Comparison of ENCODE assay signal across 8 cellular contexts in the genomic region with DNA sequence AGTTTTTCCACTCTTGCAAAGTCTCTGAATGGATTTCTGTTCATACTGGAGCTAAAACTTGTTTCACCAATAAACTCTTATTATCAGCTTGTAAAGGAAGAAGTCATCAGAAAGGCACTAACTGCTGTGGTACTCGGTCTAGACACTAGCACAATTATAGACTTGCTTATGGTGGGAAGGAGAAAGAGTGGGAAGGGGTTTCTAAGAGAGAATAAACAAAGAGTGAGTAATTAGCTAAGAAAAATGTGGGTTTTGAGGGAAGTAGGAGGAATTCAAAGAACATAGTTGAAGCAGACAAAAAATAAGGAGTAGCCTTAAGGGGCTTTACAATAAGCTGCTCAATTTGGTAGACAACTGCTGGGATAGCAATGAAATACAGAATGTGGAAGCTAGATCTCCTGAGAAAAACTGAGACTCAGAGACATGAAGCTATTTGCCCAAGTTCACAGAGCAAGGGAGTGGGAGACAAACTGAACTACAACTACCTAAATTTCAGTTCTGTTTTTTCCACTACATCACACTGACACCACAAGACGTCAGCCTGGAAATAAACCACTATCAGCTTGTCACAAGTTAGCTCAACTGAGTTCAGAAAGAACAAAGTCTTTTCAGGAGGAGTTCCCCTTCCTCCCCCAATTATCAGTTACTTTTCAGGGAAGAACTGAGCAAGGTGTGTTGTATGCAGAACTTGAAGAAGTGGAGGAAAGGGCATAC. TPM values are rescaled to one million over a fixed set of nuclear protein-coding genes. Genes with fewer than 3 reads are reported as not detected.
DNase-seq lines count a peak whose midpoint lies in the region; ATAC-seq and TF ChIP-seq lines count a peak whose summit lies in the region.

No MANE protein-coding gene starts in this region.

- intact Hi-C loops in activated CD8-positive, alpha-beta T cell treated with anti-CD3 and anti-CD28 coated beads for 36 hours (cut with micrococcal nuclease), result no loop called here

- peaks cover 16% of the 10 kb centered on the region for H3K4me1 ChIP-seq in SJCRH30

- H3K36me3 Mint-ChIP-seq in activated CD8-positive, alpha-beta T cell treated with anti-CD3 and anti-CD28 coated beads for 36 hours (ENCODE audit: low read depth), result peaks cover 24% of the 10 kb centered on the region

- H3K27me3 ChIP-seq in SJCRH30 (no peaks in the 10 kb centered on the region), WERI-Rb-1 (ENCODE audit: insufficient read depth, low read depth, severe bottlenecking) (no peaks in the 10 kb centered on the region)

- H3K9me3 ChIP-seq in SJCRH30 (replicated peaks), result no peaks in the 10 kb centered on the region
- H3K9me3 ChIP-seq in WERI-Rb-1 (ENCODE audit: severe bottlenecking), result no peaks in the 10 kb centered on the region

- H3K36me3 ChIP-seq in SJCRH30 (peaks cover 12% of the 10 kb centered on the region), WERI-Rb-1 (peaks cover 12% of the 10 kb centered on the region)

- H3K27me3 Mint-ChIP-seq in activated CD8-positive, alpha-beta T cell treated with anti-CD3 and anti-CD28 coated beads for 36 hours, result no peaks in the 10 kb centered on the region

- ATAC-seq in GM19035 (IDR thresholded peaks at IDR 0.05; ENCODE audit: unreplicated experiment), result peak; percentile 82
- peak; percentile 47 for ATAC-seq in HG03139 (IDR thresholded peaks at IDR 0.05; ENCODE audit: unreplicated experiment)
- ATAC-seq in activated CD8-positive, alpha-beta T cell treated with anti-CD3 and anti-CD28 coated beads for 36 hours, result peak; percentile 77

- peak; percentile 30 for DNase-seq in Ammon's horn (ENCODE audit: low spot score)
- peak; percentile 57 for DNase-seq in activated CD8-positive, alpha-beta T cell treated with anti-CD3 and anti-CD28 coated beads for 36 hours
- peak; percentile 58 for DNase-seq in pons (ENCODE audit: low spot score)
- no peak for DNase-seq in HT-29 (ENCODE audit: low spot score)
- no peak for DNase-seq in SJCRH30
- no peak for DNase-seq in WERI-Rb-1

- H3K27ac Mint-ChIP-seq in activated CD8-positive, alpha-beta T cell treated with anti-CD3 and anti-CD28 coated beads for 36 hours, result peak overlapping the region; percentile 73

- no peak overlapping the region for H3K4me3 Mint-ChIP-seq in activated CD8-positive, alpha-beta T cell treated with anti-CD3 and anti-CD28 coated beads for 36 hours

- H3K27ac ChIP-seq in SJCRH30 (no peak overlapping the region), WERI-Rb-1 (no peak overlapping the region)

- peaks cover 21% of the 10 kb centered on the region for H3K4me1 Mint-ChIP-seq in activated CD8-positive, alpha-beta T cell treated with anti-CD3 and anti-CD28 coated beads for 36 hours (ENCODE audit: low read depth)

- no peak overlapping the region for H3K4me3 ChIP-seq in SJCRH30
- no peak overlapping the region for H3K4me3 ChIP-seq in WERI-Rb-1 (ENCODE audit: low read depth, low read length)

- POLR2A ChIA-PET in activated CD8-positive, alpha-beta T cell treated with anti-CD3 and anti-CD28 coated beads for 36 hours (lab: Charles Lee), result no interaction called here

- H3K9me3 Mint-ChIP-seq in activated CD8-positive, alpha-beta T cell treated with anti-CD3 and anti-CD28 coated beads for 36 hours, result peaks cover 13% of the 10 kb centered on the region

- no peak for TF ChIP-seq CTCF in activated CD8-positive, alpha-beta T cell treated with anti-CD3 and anti-CD28 coated beads for 36 hours (IDR thresholded peaks at IDR 0.05)
- TF ChIP-seq CTCF in WERI-Rb-1 (IDR thresholded peaks at IDR 0.05; ENCODE audit: low read depth, low read length), result no peak

- CTCF ChIA-PET in activated CD8-positive, alpha-beta T cell treated with anti-CD3 and anti-CD28 coated beads for 36 hours (lab: Charles Lee), result interaction anchor here (0.6 to 6.0 kb wide), 6 partner anchors 10 to 430 kb away, joined by 3 to 41 read pairs (median 4); no protein-coding TSS in a partner anchor

RNA-seq across cellular contexts. Expression of gene MAP4K3, which starts 59.7 kb away (rescaled TPM):
- 10 to 100 TPM in 1 of 2 experiments, 1 to 10 TPM in 1; 6.5 to 12.5 TPM for total RNA-seq in activated CD8-positive, alpha-beta T cell treated with anti-CD3 and anti-CD28 coated beads for 36 hours
- 44.8 and 50.5 TPM in 2 replicates for total RNA-seq in HT-29 (2014; rRNA removed; shearing (Covaris generic))
- total RNA-seq in SJCRH30 (2014; rRNA removed; shearing (Covaris generic)), result 44.4 and 66.7 TPM in 2 replicates

Comparison
In these comparisons a context has a peak if more than half of its experiments do, and no peak if none do; other contexts are left out.
1. DNase-seq: peak in Ammon's horn (single experiment), activated CD8-positive, alpha-beta T cell treated with anti-CD3 and anti-CD28 coated beads for 36 hours (single experiment) and pons (single experiment); none in HT-29 (single experiment), SJCRH30 (0 of 2) and WERI-Rb-1 (single experiment).
2. Peak in every context shown above with its lines, with median percentiles within 50 percentile points of each other: ATAC-seq.